1 cellular context compared by ENCODE assay signal in the genomic region with DNA sequence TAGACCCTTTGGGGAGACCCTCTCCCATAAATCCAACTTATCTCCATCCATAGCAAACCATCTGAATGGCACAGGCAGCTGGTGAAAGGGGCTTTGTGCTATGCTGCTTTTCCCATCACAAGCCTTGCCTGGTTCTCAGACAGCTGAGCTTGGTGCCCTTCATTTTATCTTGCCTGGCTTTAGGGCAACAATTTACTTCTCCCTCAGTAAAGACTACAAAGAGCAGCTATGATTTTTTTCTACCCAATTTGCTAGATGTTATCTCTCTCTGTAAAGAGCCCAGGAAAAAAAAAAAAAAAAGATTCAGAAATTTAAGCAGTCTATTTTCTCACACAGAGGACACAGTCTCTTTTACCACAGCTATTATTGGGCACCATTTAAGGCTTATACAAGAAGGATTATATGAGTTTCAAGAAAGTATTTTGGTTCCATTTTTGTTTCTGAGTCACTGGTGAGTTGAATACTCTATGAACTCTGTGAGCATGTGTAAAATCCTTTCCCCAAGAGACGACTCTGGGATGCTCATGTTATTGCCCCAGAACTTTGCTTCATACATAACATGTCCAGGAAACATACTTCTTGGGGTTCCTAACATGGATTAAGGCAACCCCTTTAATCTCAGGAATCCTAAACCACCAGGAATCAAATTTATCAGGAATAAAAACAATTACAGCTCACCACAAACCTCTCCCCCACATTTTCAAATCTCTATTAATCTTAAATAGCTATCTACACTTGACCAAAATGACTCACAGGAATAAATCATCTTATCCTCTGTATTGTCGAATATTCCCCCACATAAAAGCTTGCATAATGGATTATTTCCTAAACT.
A peak's percentile ranks its signal among the peaks of the same experiment; 100 is the strongest.
TF ChIP-seq lines count a peak whose summit lies in the region.

No MANE protein-coding gene starts in this region.

TF ChIP-seq in SK-N-SH, 30 proteins besides CTCF, POLR2A, EP300 and RAD21 (continued from another document):
- peak; percentile 92; the same call in 1 of the 2 replicates for TF ChIP-seq FOXM1 (IDR thresholded peaks at IDR 0.05; ENCODE audit: low read depth)
- no peak for TF ChIP-seq FOXJ3 (CRISPR knock-in tag; IDR thresholded peaks at IDR 0.05)
- no peak for TF ChIP-seq MXI1 (IDR thresholded peaks at IDR 0.05; ENCODE audit: low read depth, low read length)
- no peak for TF ChIP-seq EZH2phosphoT487 (IDR thresholded peaks at IDR 0.05; ENCODE audit: borderline replicate concordance, low read depth)
- TF ChIP-seq, protein P1, sequence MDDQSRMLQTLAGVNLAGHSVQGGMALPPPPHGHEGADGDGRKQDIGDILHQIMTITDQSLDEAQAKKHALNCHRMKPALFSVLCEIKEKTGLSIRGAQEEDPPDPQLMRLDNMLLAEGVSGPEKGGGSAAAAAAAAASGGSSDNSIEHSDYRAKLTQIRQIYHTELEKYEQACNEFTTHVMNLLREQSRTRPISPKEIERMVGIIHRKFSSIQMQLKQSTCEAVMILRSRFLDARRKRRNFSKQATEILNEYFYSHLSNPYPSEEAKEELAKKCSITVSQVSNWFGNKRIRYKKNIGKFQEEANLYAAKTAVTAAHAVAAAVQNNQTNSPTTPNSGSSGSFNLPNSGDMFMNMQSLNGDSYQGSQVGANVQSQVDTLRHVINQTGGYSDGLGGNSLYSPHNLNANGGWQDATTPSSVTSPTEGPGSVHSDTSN (IDR thresholded peaks at IDR 0.05): peak; percentile 95
- TF ChIP-seq JUND (IDR thresholded peaks at IDR 0.05): peak; percentile 98
- TF ChIP-seq, protein P2, sequence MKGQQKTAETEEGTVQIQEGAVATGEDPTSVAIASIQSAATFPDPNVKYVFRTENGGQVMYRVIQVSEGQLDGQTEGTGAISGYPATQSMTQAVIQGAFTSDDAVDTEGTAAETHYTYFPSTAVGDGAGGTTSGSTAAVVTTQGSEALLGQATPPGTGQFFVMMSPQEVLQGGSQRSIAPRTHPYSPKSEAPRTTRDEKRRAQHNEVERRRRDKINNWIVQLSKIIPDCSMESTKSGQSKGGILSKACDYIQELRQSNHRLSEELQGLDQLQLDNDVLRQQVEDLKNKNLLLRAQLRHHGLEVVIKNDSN (IDR thresholded peaks at IDR 0.05; ENCODE audit: borderline replicate concordance, low read depth): no peak
- TF ChIP-seq, protein P3, sequence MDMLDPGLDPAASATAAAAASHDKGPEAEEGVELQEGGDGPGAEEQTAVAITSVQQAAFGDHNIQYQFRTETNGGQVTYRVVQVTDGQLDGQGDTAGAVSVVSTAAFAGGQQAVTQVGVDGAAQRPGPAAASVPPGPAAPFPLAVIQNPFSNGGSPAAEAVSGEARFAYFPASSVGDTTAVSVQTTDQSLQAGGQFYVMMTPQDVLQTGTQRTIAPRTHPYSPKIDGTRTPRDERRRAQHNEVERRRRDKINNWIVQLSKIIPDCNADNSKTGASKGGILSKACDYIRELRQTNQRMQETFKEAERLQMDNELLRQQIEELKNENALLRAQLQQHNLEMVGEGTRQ (IDR thresholded peaks at IDR 0.05; ENCODE audit: borderline replicate concordance, low read depth, low read length): no peak
- TF ChIP-seq TEAD4 (IDR thresholded peaks at IDR 0.05; ENCODE audit: borderline replicate concordance, insufficient read depth): peak; percentile 96
- no peak for TF ChIP-seq SMC3 (IDR thresholded peaks at IDR 0.05; ENCODE audit: low read depth, low read length)
- peak; percentile 90 for TF ChIP-seq FOSL2 (IDR thresholded peaks at IDR 0.05; ENCODE audit: borderline replicate concordance, low read depth)
- TF ChIP-seq TCF12 (IDR thresholded peaks at IDR 0.05): peak; percentile 95
- peak; percentile 69; the same call in 1 of the 2 replicates for TF ChIP-seq RXRA (IDR thresholded peaks at IDR 0.05; ENCODE audit: borderline replicate concordance, low read depth)
- peak; percentile 82 for TF ChIP-seq NFIC (IDR thresholded peaks at IDR 0.05; ENCODE audit: borderline replicate concordance)
- TF ChIP-seq, protein P4, sequence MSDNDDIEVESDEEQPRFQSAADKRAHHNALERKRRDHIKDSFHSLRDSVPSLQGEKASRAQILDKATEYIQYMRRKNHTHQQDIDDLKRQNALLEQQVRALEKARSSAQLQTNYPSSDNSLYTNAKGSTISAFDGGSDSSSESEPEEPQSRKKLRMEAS (IDR thresholded peaks at IDR 0.05; ENCODE audit: low read depth): peak; percentile 50; the same call in 1 of the 2 replicates
- TF ChIP-seq POLR2AphosphoS5 (IDR thresholded peaks at IDR 0.05; ENCODE audit: low read depth, low read length): peak; percentile 76; the same call in 1 of the 2 replicates
- no peak for TF ChIP-seq NRF1 (IDR thresholded peaks at IDR 0.05; ENCODE audit: low read depth, low read length)
- no peak for TF ChIP-seq CHD2 (IDR thresholded peaks at IDR 0.05; ENCODE audit: low read length, partially characterized antibody)
- no peak for TF ChIP-seq TAF1 (IDR thresholded peaks at IDR 0.05; ENCODE audit: borderline replicate concordance, low read depth, low read length)
- no peak for TF ChIP-seq SIN3A (IDR thresholded peaks at IDR 0.05; ENCODE audit: borderline replicate concordance, low read depth, low read length)
- 0 out of 2 replicates have a peak, but pooled peaks have one; percentile 6 for TF ChIP-seq YY1 (IDR thresholded peaks at IDR 0.05; ENCODE audit: low read depth)
- no peak for TF ChIP-seq RCOR1 (IDR thresholded peaks at IDR 0.05; ENCODE audit: low read length)
- TF ChIP-seq GABPA (IDR thresholded peaks at IDR 0.05; ENCODE audit: low read depth): no peak
- peak; percentile 38; the same call in 1 of the 2 replicates for TF ChIP-seq ELF1 (IDR thresholded peaks at IDR 0.05)
- TF ChIP-seq MEF2A (IDR thresholded peaks at IDR 0.05; ENCODE audit: borderline replicate concordance, low read depth): peak; percentile 78
